In genomic region chr1:225855503-225856285, GRCh38 we compare ENCODE assay signal across 15 cellular contexts. TPM values are rescaled to one million over a fixed set of nuclear protein-coding genes. Genes with fewer than 3 reads are reported as not detected.
A peak's percentile ranks its signal among the peaks of the same experiment; 100 is the strongest.
DNase-seq lines count a peak whose midpoint lies in the region; ATAC-seq and TF ChIP-seq lines count a peak whose summit lies in the region.
"Had no signal": no experiment of that assay in that cellular context is flagged by ENCODE, and none has a peak within 500 bp of the region (broad histone marks: within the 10 kb centered on the region; RNA-seq: fewer than 3 reads in every experiment).

No MANE protein-coding gene starts in this region.

- POLR2A ChIA-PET in activated CD4-positive, alpha-beta memory T cell treated with anti-CD3 and anti-CD28 coated beads for 36 hours (lab: Charles Lee), result interaction anchor here (0.6 kb wide), 1 partner anchor 270 kb away, joined by 5 read pairs; no protein-coding TSS in a partner anchor

- intact Hi-C loops in activated CD4-positive, alpha-beta memory T cell treated with anti-CD3 and anti-CD28 coated beads for 36 hours (cut with micrococcal nuclease), result no loop called here

- H3K27ac Mint-ChIP-seq in stimulated activated naive CD8-positive, alpha-beta T cell treated with anti-CD3 and anti-CD28 coated beads, Interleukin-15, amount 100 ng/mL, for 72 hours, result peak overlapping the region; percentile 54 to 72
- H3K27ac Mint-ChIP-seq in activated CD4-positive, alpha-beta memory T cell treated with anti-CD3 and anti-CD28 coated beads for 36 hours, result peak overlapping the region; percentile 52
- peak overlapping the region; percentile 51 to 80 (median 72) for H3K27ac Mint-ChIP-seq in immature natural killer cell
- H3K27ac Mint-ChIP-seq: activated T-helper 2 cell treated with anti-CD3 and anti-CD28 coated beads, Interferon-gamma antibody, Interleukin-2, Interleukin-4, amounts not matched to agents 10 μg/mL and 5 μg/mL and 100 μg/mL, durations not matched to agents 14 hours and 24 hours and 36 hours had no signal

- no peaks in the 10 kb centered on the region for H3K27me3 Mint-ChIP-seq in stimulated activated naive CD8-positive, alpha-beta T cell treated with anti-CD3 and anti-CD28 coated beads, Interleukin-15, amount 100 ng/mL, for 72 hours
- H3K27me3 Mint-ChIP-seq in activated CD4-positive, alpha-beta memory T cell treated with anti-CD3 and anti-CD28 coated beads for 36 hours, result no peaks in the 10 kb centered on the region
- H3K27me3 Mint-ChIP-seq in immature natural killer cell (ENCODE audit: low read depth in 3 of 3), result peaks cover 2 to 4% (median 3%) of the 10 kb centered on the region in 3 donors

- ATAC-seq in stimulated activated naive CD8-positive, alpha-beta T cell treated with anti-CD3 and anti-CD28 coated beads, Interleukin-15, amount 100 ng/mL, for 72 hours, result no peak
- ATAC-seq in stimulated activated naive CD8-positive, alpha-beta T cell treated with anti-CD3 and anti-CD28 coated beads, Interleukin-15, Interleukin-2, amounts not matched to agents 100 U/mL and 50 U/mL, for 24 hours, result no peak
- ATAC-seq in GM21528 (IDR thresholded peaks at IDR 0.05; ENCODE audit: low FRiP score, unreplicated experiment) (no peak), SK-N-SH treated with all-trans-retinoic acid at 6 μM for 48 hours (no peak)

- no peaks in the 10 kb centered on the region for H3K9me3 Mint-ChIP-seq in stimulated activated naive CD8-positive, alpha-beta T cell treated with anti-CD3 and anti-CD28 coated beads, Interleukin-15, amount 100 ng/mL, for 72 hours
- H3K9me3 Mint-ChIP-seq in activated CD4-positive, alpha-beta memory T cell treated with anti-CD3 and anti-CD28 coated beads for 36 hours, result no peaks in the 10 kb centered on the region
- no peaks in the 10 kb centered on the region for H3K9me3 Mint-ChIP-seq in immature natural killer cell
- H3K9me3 Mint-ChIP-seq: activated T-helper 2 cell treated with anti-CD3 and anti-CD28 coated beads, Interferon-gamma antibody, Interleukin-2, Interleukin-4, amounts not matched to agents 10 μg/mL and 5 μg/mL and 100 μg/mL, durations not matched to agents 14 hours and 24 hours and 36 hours had no signal

- DNase-seq in stimulated activated naive CD8-positive, alpha-beta T cell treated with anti-CD3 and anti-CD28 coated beads, Interleukin-15, amount 100 ng/mL, for 72 hours, result no peak
- no peak for DNase-seq in stimulated activated naive CD8-positive, alpha-beta T cell treated with anti-CD3 and anti-CD28 coated beads, Interleukin-15, Interleukin-2, amounts not matched to agents 100 U/mL and 50 U/mL, for 24 hours
- no peak for DNase-seq in activated CD4-positive, alpha-beta memory T cell treated with anti-CD3 and anti-CD28 coated beads for 36 hours
- DNase-seq in immature natural killer cell (no peak), HPDE6-E6E7 (ENCODE audit: extremely low spot score) (no peak)
- DNase-seq in activated CD4-positive, CD25-positive, alpha-beta regulatory T cell treated with anti-CD3 and anti-CD28 coated beads, Interleukin-2, amount 50 U/mL, for 72 hours, result no peak
- DNase-seq: activated CD4-positive, alpha-beta T cell treated with anti-CD3 and anti-CD28 coated beads, Interleukin-2, amount 50 U/mL, for 1 hour; AML-193; brain microvascular endothelial cell; DND-41; NCI-H1417 had no signal

- H3K4me3 Mint-ChIP-seq in stimulated activated naive CD8-positive, alpha-beta T cell treated with anti-CD3 and anti-CD28 coated beads, Interleukin-15, amount 100 ng/mL, for 72 hours, result no peak overlapping the region
- no peak overlapping the region for H3K4me3 Mint-ChIP-seq in activated CD4-positive, alpha-beta memory T cell treated with anti-CD3 and anti-CD28 coated beads for 36 hours
- H3K4me3 Mint-ChIP-seq in immature natural killer cell, result peak overlapping the region in 2 of 5 donors; percentile 12 to 15

- CTCF ChIA-PET in activated CD4-positive, alpha-beta memory T cell treated with anti-CD3 and anti-CD28 coated beads for 36 hours (lab: Charles Lee), result interaction anchor here (0.9 to 1.2 kb wide), 4 partner anchors 10 to 55 kb away, joined by 3 to 5 read pairs (median 3); partner anchors contain the start of gene TMEM63A

- peaks cover 48% of the 10 kb centered on the region for H3K4me1 Mint-ChIP-seq in stimulated activated naive CD8-positive, alpha-beta T cell treated with anti-CD3 and anti-CD28 coated beads, Interleukin-15, amount 100 ng/mL, for 72 hours
- H3K4me1 Mint-ChIP-seq in activated CD4-positive, alpha-beta memory T cell treated with anti-CD3 and anti-CD28 coated beads for 36 hours (ENCODE audit: low read depth), result peaks cover 18% of the 10 kb centered on the region
- H3K4me1 Mint-ChIP-seq in immature natural killer cell, result peaks cover 33 to 39% of the 10 kb centered on the region in 2 donors

- peaks cover 35% of the 10 kb centered on the region for H3K36me3 Mint-ChIP-seq in activated CD4-positive, alpha-beta memory T cell treated with anti-CD3 and anti-CD28 coated beads for 36 hours
- peaks cover 26 to 71% (median 34%) of the 10 kb centered on the region in 3 donors for H3K36me3 Mint-ChIP-seq in immature natural killer cell

TF ChIP-seq in SK-N-SH treated with all-trans-retinoic acid at 6 μM for 48 hours, 23 proteins besides CTCF, POLR2A, EP300 and RAD21:
- no peak for TF ChIP-seq PATZ1 (CRISPR knock-in tag; IDR thresholded peaks at IDR 0.05; ENCODE audit: borderline replicate concordance)
- TF ChIP-seq ZNF8 (CRISPR knock-in tag; IDR thresholded peaks at IDR 0.05), result no peak
- no peak for TF ChIP-seq TSHZ2 (CRISPR knock-in tag; IDR thresholded peaks at IDR 0.05)
- TF ChIP-seq SNAI2 (CRISPR knock-in tag; IDR thresholded peaks at IDR 0.05), result no peak

RNA-seq across cellular contexts. Expression of gene TMEM63A, which starts 26.5 kb away (rescaled TPM):
- 10 to 100 TPM; 52.2 to 59.1 TPM for total RNA-seq in activated CD4-positive, alpha-beta memory T cell treated with anti-CD3 and anti-CD28 coated beads for 36 hours
- polyA plus RNA-seq in immature natural killer cell, result 10 to 100 TPM; 10.1 to 27.4 (median 11.1) TPM

RNA-seq across cellular contexts. Expression of gene LEFTY1, which starts 33.3 kb away (rescaled TPM):
- total RNA-seq in activated CD4-positive, alpha-beta memory T cell treated with anti-CD3 and anti-CD28 coated beads for 36 hours, result under 1 TPM in 1 of 2 experiments, not detected in 1; 0.19 TPM
- not detected for polyA plus RNA-seq in immature natural killer cell
- total RNA-seq: activated T-helper 2 cell treated with anti-CD3 and anti-CD28 coated beads, Interferon-gamma antibody, Interleukin-2, Interleukin-4, amounts not matched to agents 10 μg/mL and 5 μg/mL and 100 μg/mL, durations not matched to agents 14 hours and 24 hours and 36 hours; NCI-H460 had no signal

RNA-seq across cellular contexts. Expression of gene EPHX1, which starts 45.8 kb away (rescaled TPM):
- 1 to 10 TPM; 2.6 to 2.8 TPM for total RNA-seq in activated CD4-positive, alpha-beta memory T cell treated with anti-CD3 and anti-CD28 coated beads for 36 hours
- polyA plus RNA-seq in immature natural killer cell, result 1 to 10 TPM in 2 of 3 donors, under 1 TPM in 1; 0.86 to 2.4 (median 1.5) TPM
